ENCODE assay signal across 9 cellular contexts in genomic region chr11:113774174-113774503, GRCh38. TPM values are rescaled to one million over a fixed set of nuclear protein-coding genes. Genes with fewer than 3 reads are reported as not detected.
DNase-seq lines count a peak whose midpoint lies in the region; ATAC-seq lines count a peak whose summit lies in the region.
"Had no signal": no experiment of that assay in that cellular context is flagged by ENCODE, and none has a peak within 500 bp of the region (broad histone marks: within the 10 kb centered on the region; RNA-seq: fewer than 3 reads in every experiment).

No MANE protein-coding gene starts in this region.

- H3K4me3 ChIP-seq in iPS-20b (ENCODE audit: low read length) (peak overlapping the region; percentile 85), subcutaneous abdominal adipose tissue (ENCODE audit: low read depth in 1 of 5, low read length in 5 of 5) (peak overlapping the region; percentile 78 to 97 (median 89))

- H3K9ac ChIP-seq in iPS-20b (ENCODE audit: low read depth, low read length) (peak overlapping the region; percentile 92; the same call in 1 of the 2 replicates), subcutaneous abdominal adipose tissue (ENCODE audit: low read length in 5 of 5) (peak overlapping the region in 4 of 5 donors; percentile 55 to 99 (median 85))

- H3K4me1 ChIP-seq in iPS-20b (ENCODE audit: insufficient read depth, low read length) (no peaks in the 10 kb centered on the region), subcutaneous abdominal adipose tissue (ENCODE audit: control insufficient read depth in 5 of 5, insufficient read depth in 5 of 5, low read length in 5 of 5) (peaks cover 0 to 20% (median 14%) of the 10 kb centered on the region in 5 donors)

- H3K27ac Mint-ChIP-seq in T-helper 1 cell treated with Interleukin-12 subunit alpha and Interleukin-12 subunit beta and Interleukin-4 antibody, amounts not matched to agents 30 μg/mL and 1 μg/mL, for 36 hours = peak overlapping the region; percentile 94
- peak overlapping the region; percentile 98 to 100 for H3K27ac Mint-ChIP-seq in activated naive CD4-positive, alpha-beta T cell treated with anti-CD3 and anti-CD28 coated beads, Interleukin-2, amount 50 U/mL, for 72 hours

- DNase-seq in T-helper 1 cell = no peak
- no peak for DNase-seq in activated naive CD4-positive, alpha-beta T cell treated with anti-CD3 and anti-CD28 coated beads, Interleukin-2, amount 50 U/mL, for 72 hours (ENCODE audit: low spot score in 2 of 2)
- DNase-seq in NCI-H524 treated with DMSO at 0.1 percent for 48 hours (lab: John Stamatoyannopoulos, UW) = no peak
- no peak for DNase-seq in cortex of kidney (lab: John Stamatoyannopoulos, UW)

- H3K4me3 Mint-ChIP-seq in T-helper 1 cell treated with Interleukin-12 subunit alpha and Interleukin-12 subunit beta and Interleukin-4 antibody, amounts not matched to agents 30 μg/mL and 1 μg/mL, for 36 hours = peak overlapping the region; percentile 100

- peaks cover 21% of the 10 kb centered on the region for H3K4me1 Mint-ChIP-seq in T-helper 1 cell treated with Interleukin-12 subunit alpha and Interleukin-12 subunit beta and Interleukin-4 antibody, amounts not matched to agents 30 μg/mL and 1 μg/mL, for 36 hours (ENCODE audit: low read depth)

- H3K9me3 ChIP-seq in iPS-20b (ENCODE audit: insufficient read depth, low read depth, low read length) (no peaks in the 10 kb centered on the region), subcutaneous abdominal adipose tissue (ENCODE audit: control insufficient read depth in 5 of 5, low read length in 5 of 5) (no peaks in the 10 kb centered on the region)

- H3K36me3 Mint-ChIP-seq in T-helper 1 cell treated with Interleukin-12 subunit alpha and Interleukin-12 subunit beta and Interleukin-4 antibody, amounts not matched to agents 30 μg/mL and 1 μg/mL, for 36 hours (ENCODE audit: low read depth) = peaks cover 3% of the 10 kb centered on the region
- H3K36me3 Mint-ChIP-seq in activated naive CD4-positive, alpha-beta T cell treated with anti-CD3 and anti-CD28 coated beads, Interleukin-2, amount 50 U/mL, for 72 hours = peaks cover 9 to 10% of the 10 kb centered on the region in 2 donors

- H3K36me3 ChIP-seq in iPS-20b (ENCODE audit: insufficient read depth, low read depth, low read length) (peaks cover 14% of the 10 kb centered on the region; the same call in 1 of the 2 replicates), subcutaneous abdominal adipose tissue (ENCODE audit: control insufficient read depth in 5 of 5, insufficient read depth in 5 of 5, low read length in 5 of 5) (peaks cover 0 to 4% (median 0%) of the 10 kb centered on the region in 5 donors)

- H3K9me3 Mint-ChIP-seq in T-helper 1 cell treated with Interleukin-12 subunit alpha and Interleukin-12 subunit beta and Interleukin-4 antibody, amounts not matched to agents 30 μg/mL and 1 μg/mL, for 36 hours = no peaks in the 10 kb centered on the region
- no peaks in the 10 kb centered on the region for H3K9me3 Mint-ChIP-seq in activated naive CD4-positive, alpha-beta T cell treated with anti-CD3 and anti-CD28 coated beads, Interleukin-2, amount 50 U/mL, for 72 hours

- no peak for ATAC-seq in activated naive CD4-positive, alpha-beta T cell treated with anti-CD3 and anti-CD28 coated beads, Interleukin-2, amount 50 U/mL, for 72 hours
- no peak for ATAC-seq in HG02588 (IDR thresholded peaks at IDR 0.05; ENCODE audit: unreplicated experiment)

- H3K27me3 Mint-ChIP-seq in T-helper 1 cell treated with Interleukin-12 subunit alpha and Interleukin-12 subunit beta and Interleukin-4 antibody, amounts not matched to agents 30 μg/mL and 1 μg/mL, for 36 hours (ENCODE audit: low read depth) = peaks cover 15% of the 10 kb centered on the region

- H3K27me3 ChIP-seq in iPS-20b (ENCODE audit: insufficient read depth, low read length) (peaks cover 11% of the 10 kb centered on the region; the same call in 1 of the 2 replicates), subcutaneous abdominal adipose tissue (ENCODE audit: control insufficient read depth in 5 of 5, insufficient read depth in 4 of 5, low read length in 5 of 5) (no peaks in the 10 kb centered on the region)

- H3K27ac ChIP-seq in iPS-20b (ENCODE audit: low read length) (no peak overlapping the region), subcutaneous abdominal adipose tissue (ENCODE audit: low read depth, low read length) (peak overlapping the region; percentile 85)

RNA-seq across cellular contexts. Expression of gene ZW10, which starts 0.6 kb away (rescaled TPM):
- total RNA-seq in activated naive CD4-positive, alpha-beta T cell treated with anti-CD3 and anti-CD28 coated beads, Interleukin-2, amount 50 U/mL, for 72 hours = 10 to 100 TPM; 16.5 to 18.5 TPM

RNA-seq across cellular contexts. Expression of gene CLDN25, which starts 5.5 kb away (rescaled TPM):
- total RNA-seq in activated naive CD4-positive, alpha-beta T cell treated with anti-CD3 and anti-CD28 coated beads, Interleukin-2, amount 50 U/mL, for 72 hours = not detected
- total RNA-seq: lung had no signal
